Comparison of ENCODE assay signal across 28 cellular contexts in genomic region chr9:109060235-109060634, GRCh38.
"Had no signal": no experiment of that assay in that cellular context is flagged by ENCODE, and none has a peak within 500 bp of the region (broad histone marks: within the 10 kb centered on the region; RNA-seq: fewer than 3 reads in every experiment).

No MANE protein-coding gene starts in this region.

- H3K4me2 ChIP-seq: SK-N-SH had no signal

- H3K9me3 ChIP-seq: Peyer's patch, SJSA1, SK-N-SH had no signal

- H3K27me3 ChIP-seq: Peyer's patch, SJSA1 had no signal

- H3K9me2 ChIP-seq: SK-N-SH had no signal

- H3K4me3 ChIP-seq: K562, Peyer's patch, SJSA1 had no signal

- FAIRE-seq: bronchial epithelial cell, K562, TTC549 had no signal

- H3K27ac ChIP-seq: SJSA1 had no signal

- ATAC-seq: activated CD4-positive, alpha-beta T cell treated with anti-CD3 and anti-CD28 coated beads for 36 hours; activated CD4-positive, CD25-positive, alpha-beta regulatory T cell treated with anti-CD3 and anti-CD28 coated beads, Interleukin-2, amount 50 U/mL, for 24 hours; activated CD8-positive, alpha-beta T cell treated with anti-CD3 and anti-CD28 coated beads, Interleukin-2, amount 10 ng/mL, durations not matched to agents 7 days and 5 days; activated naive CD8-positive, alpha-beta T cell treated with anti-CD3 and anti-CD28 coated beads, Interleukin-2, amount 50 U/mL, for 24 hours; K562; PC-3; WTC11 had no signal

- DNase-seq: activated CD4-positive, alpha-beta T cell treated with anti-CD3 and anti-CD28 coated beads for 36 hours; activated CD4-positive, alpha-beta T cell treated with anti-CD3 and anti-CD28 coated beads, Interleukin-2, amount 10 ng/mL, durations not matched to agents 7 days and 5 days; activated CD4-positive, alpha-beta T cell treated with anti-CD3 and anti-CD28 coated beads, Interleukin-2, amount 50 U/mL, for 48 hours; activated CD8-positive, alpha-beta T cell treated with anti-CD3 and anti-CD28 coated beads, Interleukin-2, amount 10 ng/mL, durations not matched to agents 7 days and 5 days; activated naive CD4-positive, alpha-beta T cell treated with anti-CD3 and anti-CD28 coated beads, Interleukin-2, amount 10 ng/mL, durations not matched to agents 7 days and 5 days; activated naive CD8-positive, alpha-beta T cell treated with anti-CD3 and anti-CD28 coated beads, Interleukin-2, amount 50 U/mL, for 24 hours; activated T-cell treated with anti-CD3 and anti-CD28 coated beads, Interleukin-2, amount 50 U/mL, for 24 hours; anterior cingulate cortex; central memory CD4-positive, alpha-beta T cell; NCI-H1105; NCI-H1417 treated with DMSO at 0.1 percent for 48 hours; NCI-H187 treated with DMSO at 0.1 percent for 48 hours; NCI-H2081 treated with DMSO at 0.1 percent for 48 hours; NCI-H226; NCI-H526; NCI-H748 treated with DMSO at 0.1 percent for 48 hours; NK-92 treated with Interleukin-12 subunit alpha and Interleukin-12 subunit beta, amount 100 ng/mL, for 24 hours; PC-3; Peyer's patch; RPMI8226; SHP77 treated with DMSO at 0.1 percent for 48 hours; SK-N-SH had no signal

- H3K4me1 ChIP-seq: Peyer's patch had no signal
